ENCODE assay signal across 8 cellular contexts in the genomic region with DNA sequence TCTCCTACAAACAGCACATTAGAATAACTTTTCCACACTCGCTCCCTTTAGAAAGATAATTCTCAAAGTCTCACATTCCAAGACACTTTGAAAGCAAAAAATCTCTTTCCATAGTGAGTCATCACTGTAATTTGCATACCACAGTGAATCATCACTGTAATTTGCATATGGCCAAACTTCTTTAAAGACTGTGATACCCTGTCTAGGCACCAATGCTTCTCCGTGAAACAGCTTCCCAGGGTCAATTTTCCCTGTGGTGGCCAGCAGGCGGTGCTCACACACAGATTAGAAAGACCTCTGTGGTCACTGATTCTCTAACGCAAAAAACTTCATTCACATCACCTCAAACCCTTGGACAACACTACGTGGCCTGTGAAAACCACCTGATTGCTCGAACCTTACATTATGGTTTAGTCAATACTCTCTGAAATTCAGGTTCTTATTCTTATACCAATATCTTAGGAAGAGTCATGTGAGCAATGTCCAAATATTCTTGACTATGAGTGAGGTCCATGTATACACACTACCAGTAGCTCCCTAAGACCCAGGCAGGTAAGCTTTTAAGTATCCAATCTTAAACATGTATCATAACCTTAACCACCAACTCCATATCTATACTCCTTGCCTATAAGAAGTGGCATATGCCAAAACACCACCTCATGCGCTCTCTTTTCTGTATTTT.
A peak's percentile ranks its signal among the peaks of the same experiment; 100 is the strongest.
DNase-seq lines count a peak whose midpoint lies in the region; ATAC-seq, FAIRE-seq and TF ChIP-seq lines count a peak whose summit lies in the region.

No MANE protein-coding gene starts in this region.

- H3K4me3 ChIP-seq in esophagus muscularis mucosa: no peak overlapping the region

- no peak overlapping the region for H3K27ac Mint-ChIP-seq in activated B cell treated with CpG ODN at 0.5 μM for 24 hours
- no peak overlapping the region for H3K27ac Mint-ChIP-seq in natural killer cell treated with Interleukin-12 subunit alpha and Interleukin-12 subunit beta and Interleukin-15 and Interleukin-18, amount 100 ng/mL, for 72 hours
- no peak overlapping the region for H3K27ac Mint-ChIP-seq in type B pancreatic cell

- peaks cover 1% of the 10 kb centered on the region for H3K36me3 Mint-ChIP-seq in activated B cell treated with CpG ODN at 0.5 μM for 24 hours (ENCODE audit: low read depth)
- peaks cover 9% of the 10 kb centered on the region for H3K36me3 Mint-ChIP-seq in natural killer cell treated with Interleukin-12 subunit alpha and Interleukin-12 subunit beta and Interleukin-15 and Interleukin-18, amount 100 ng/mL, for 72 hours
- H3K36me3 Mint-ChIP-seq in type B pancreatic cell: no peaks in the 10 kb centered on the region

- H3K9me3 Mint-ChIP-seq in activated B cell treated with CpG ODN at 0.5 μM for 24 hours (peaks cover 11% of the 10 kb centered on the region), type B pancreatic cell (no peaks in the 10 kb centered on the region)
- no peaks in the 10 kb centered on the region for H3K9me3 Mint-ChIP-seq in natural killer cell treated with Interleukin-12 subunit alpha and Interleukin-12 subunit beta and Interleukin-15 and Interleukin-18, amount 100 ng/mL, for 72 hours

- intact Hi-C loops in activated B cell treated with CpG ODN at 0.5 μM for 24 hours (cut with micrococcal nuclease): loop anchor here (1.0 to 2.0 kb wide), 3 partner anchors 207 to 690 kb away; a partner anchor contains a TSS
- intact Hi-C loops in esophagus muscularis mucosa (cut with DNase I): loop anchor here (5.0 kb wide), 1 partner anchor 254 kb away; no protein-coding TSS in a partner anchor

- DNase-seq in MV-4-11 (lab: John Stamatoyannopoulos, UW) (peak; percentile 81), activated B cell treated with CpG ODN at 0.5 μM for 24 hours (no peak), esophagus muscularis mucosa (ENCODE audit: extremely low spot score) (no peak), type B pancreatic cell (ENCODE audit: extremely low spot score, unreplicated experiment) (no peak)
- DNase-seq in natural killer cell treated with Interleukin-12 subunit alpha and Interleukin-12 subunit beta and Interleukin-15 and Interleukin-18, amount 100 ng/mL, for 72 hours (ENCODE audit: low spot score): peak; percentile 64

- CTCF ChIA-PET in activated B cell treated with CpG ODN at 0.5 μM for 24 hours (lab: Charles Lee): interaction anchor here (0.7 to 1.2 kb wide), 4 partner anchors 256 to 982 kb away, joined by 3 to 6 read pairs (median 4); a partner anchor contains a TSS

- no peaks in the 10 kb centered on the region for H3K4me1 ChIP-seq in esophagus muscularis mucosa

- POLR2A ChIA-PET in activated B cell treated with CpG ODN at 0.5 μM for 24 hours (lab: Charles Lee): no interaction called here

- H3K4me1 Mint-ChIP-seq in activated B cell treated with CpG ODN at 0.5 μM for 24 hours (peaks cover 6% of the 10 kb centered on the region), type B pancreatic cell (ENCODE audit: unreplicated experiment) (no peaks in the 10 kb centered on the region)
- peaks cover 5 to 6% of the 10 kb centered on the region in 2 donors for H3K4me1 Mint-ChIP-seq in natural killer cell treated with Interleukin-12 subunit alpha and Interleukin-12 subunit beta and Interleukin-15 and Interleukin-18, amount 100 ng/mL, for 72 hours (ENCODE audit: low read depth in 2 of 2)

- H3K9me3 ChIP-seq in esophagus muscularis mucosa: peaks cover 0 to 5% (median 0%) of the 10 kb centered on the region in 4 donors

- no peaks in the 10 kb centered on the region for H3K27me3 ChIP-seq in esophagus muscularis mucosa

- TF ChIP-seq POLR2A in esophagus muscularis mucosa (IDR thresholded peaks at IDR 0.05; ENCODE audit: low read depth): no peak

- WGBS in esophagus muscularis mucosa: 27% methylated on average over 7 of the region's 7 CpGs

- no peaks in the 10 kb centered on the region for H3K36me3 ChIP-seq in esophagus muscularis mucosa

- H3K27me3 Mint-ChIP-seq in activated B cell treated with CpG ODN at 0.5 μM for 24 hours (peaks cover 20% of the 10 kb centered on the region), type B pancreatic cell (no peaks in the 10 kb centered on the region)
- H3K27me3 Mint-ChIP-seq in natural killer cell treated with Interleukin-12 subunit alpha and Interleukin-12 subunit beta and Interleukin-15 and Interleukin-18, amount 100 ng/mL, for 72 hours: peaks cover 31 to 33% of the 10 kb centered on the region in 2 donors

- TF ChIP-seq CTCF in activated B cell treated with CpG ODN at 0.5 μM for 24 hours (IDR thresholded peaks at IDR 0.05) (no peak), esophagus muscularis mucosa (IDR thresholded peaks at IDR 0.05) (peak; percentile 35 to 57 (median 42)), type B pancreatic cell (conservative IDR thresholded peaks at IDR 0.05) (peak; percentile 91)

- H3K27ac ChIP-seq in esophagus muscularis mucosa (replicated peaks in 1 of 4): no peak overlapping the region

- TF ChIP-seq EP300 in esophagus muscularis mucosa (IDR thresholded peaks at IDR 0.05): no peak

- peak; percentile 34 for FAIRE-seq in G401.6 (lab: Jason Lieb, UNC)

- H3K4me3 Mint-ChIP-seq in activated B cell treated with CpG ODN at 0.5 μM for 24 hours: no peak overlapping the region
- no peak overlapping the region for H3K4me3 Mint-ChIP-seq in natural killer cell treated with Interleukin-12 subunit alpha and Interleukin-12 subunit beta and Interleukin-15 and Interleukin-18, amount 100 ng/mL, for 72 hours
- no peak overlapping the region for H3K4me3 Mint-ChIP-seq in type B pancreatic cell

- peak; percentile 55 for ATAC-seq in GM21786 (IDR thresholded peaks at IDR 0.05; ENCODE audit: unreplicated experiment)
- peak; percentile 58 for ATAC-seq in activated B cell treated with CpG ODN at 0.5 μM for 24 hours (ENCODE audit: low read depth)
- ATAC-seq in natural killer cell treated with Interleukin-12 subunit alpha and Interleukin-12 subunit beta and Interleukin-15 and Interleukin-18, amount 100 ng/mL, for 72 hours: peak; percentile 79 to 81
- no peak for ATAC-seq in HG02571 (IDR thresholded peaks at IDR 0.05; ENCODE audit: unreplicated experiment)

Comparison
In these comparisons a context has a peak if more than half of its experiments do, and no peak if none do; other contexts are left out.
1. DNase-seq: peak in MV-4-11 (single experiment) and natural killer cell treated with Interleukin-12 subunit alpha and Interleukin-12 subunit beta and Interleukin-15 and Interleukin-18, amount 100 ng/mL, for 72 hours (single experiment); none in activated B cell treated with CpG ODN at 0.5 μM for 24 hours (single experiment), esophagus muscularis mucosa (single experiment) and type B pancreatic cell (single experiment).